In genomic region chr1:15046487-15047165, GRCh38 we compare ENCODE assay signal across 8 cellular contexts.
DNase-seq lines count a peak whose midpoint lies in the region; ATAC-seq and TF ChIP-seq lines count a peak whose summit lies in the region.

No MANE protein-coding gene starts in this region.

- no peak overlapping the region for H3K27ac ChIP-seq in brain microvascular endothelial cell

- no peaks in the 10 kb centered on the region for H3K36me3 ChIP-seq in brain microvascular endothelial cell (replicated peaks)

- no peaks in the 10 kb centered on the region for H3K27me3 ChIP-seq in brain microvascular endothelial cell (replicated peaks)

- peak; percentile 97 for TF ChIP-seq CTCF in brain microvascular endothelial cell (IDR thresholded peaks at IDR 0.05; ENCODE audit: low read depth, low read length, missing control alignments)

- ATAC-seq in HG02623 (IDR thresholded peaks at IDR 0.05; ENCODE audit: unreplicated experiment): no peak
- no peak for ATAC-seq in GM19328 (IDR thresholded peaks at IDR 0.05; ENCODE audit: unreplicated experiment)

- in situ Hi-C loops in G401 (cut with HindIII; ENCODE audit: low sequenced_read_pairs): no loop called here
- in situ Hi-C loops in brain microvascular endothelial cell (cut with HindIII; ENCODE audit: low pct_ligation_motif_present, low sequenced_read_pairs): no loop called here

- peak; percentile 92 for DNase-seq in G401 (ENCODE audit: low spot score)
- DNase-seq in KG1 (lab: John Stamatoyannopoulos, UW): peak; percentile 17
- DNase-seq in T-helper 9 cell: peak; percentile 11
- DNase-seq in brain microvascular endothelial cell: peak; percentile 57
- peak; percentile 95 for DNase-seq in iPS-NIHi7 (ENCODE audit: extremely low spot score)
- DNase-seq in smooth muscle cell of the brain vasculature (ENCODE audit: low read depth, low spot score): peak; percentile 53

- no peak overlapping the region for H3K4me3 ChIP-seq in brain microvascular endothelial cell (ENCODE audit: low read depth, low read length)

Comparison
In these comparisons a context has a peak if more than half of its experiments do, and no peak if none do; other contexts are left out.
1. DNase-seq: peak in every context shown above with its lines; median percentile 95 in iPS-NIHi7; 92 in G401; 57 in brain microvascular endothelial cell; 53 in smooth muscle cell of the brain vasculature; 17 in KG1; 11 in T-helper 9 cell.